21 cellular contexts compared by ENCODE assay signal in the genomic region with DNA sequence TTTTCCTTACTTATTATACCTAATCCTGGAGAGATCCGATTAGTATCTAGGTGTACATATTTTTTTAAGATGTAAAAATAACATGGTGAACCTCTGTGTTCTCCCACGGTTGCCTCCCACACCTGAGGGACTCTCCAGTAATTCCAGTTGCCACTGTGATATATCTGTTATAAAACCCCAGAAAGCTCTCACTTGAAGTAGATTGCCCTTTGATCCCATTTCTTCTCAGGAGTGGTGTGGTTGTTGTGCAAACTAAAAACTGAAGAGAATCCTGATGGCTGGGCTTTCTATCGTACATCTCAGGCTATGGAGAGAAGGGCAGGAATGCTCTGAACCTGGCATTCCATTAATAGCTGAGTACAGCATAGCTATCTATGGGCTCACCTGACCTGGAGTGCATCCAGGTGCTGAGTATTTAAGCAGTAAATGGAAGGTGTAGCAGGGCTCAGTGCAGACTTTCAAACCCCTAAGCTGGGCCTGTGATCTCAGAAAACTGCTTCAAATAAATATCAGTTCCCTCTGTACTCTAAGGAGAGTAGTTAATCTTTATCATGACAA. TPM values are rescaled to one million over a fixed set of nuclear protein-coding genes. Genes with fewer than 3 reads are reported as not detected.
"Had no signal": no experiment of that assay in that cellular context is flagged by ENCODE, and none has a peak within 500 bp of the region (broad histone marks: within the 10 kb centered on the region; RNA-seq: fewer than 3 reads in every experiment).

No MANE protein-coding gene starts in this region.

- H3K9me3 ChIP-seq: breast epithelium, gastrocnemius medialis, heart left ventricle, psoas muscle, thyroid gland had no signal

- H3K27ac ChIP-seq: breast epithelium, epithelial cell of prostate, heart left ventricle, psoas muscle, thyroid gland had no signal

- H3K4me3 Mint-ChIP-seq: effector memory CD8-positive, alpha-beta T cell; neural crest cell; T-helper 2 cell treated with Interferon-gamma antibody and Interleukin-4, amounts not matched to agents 5 μg/mL and 100 μg/mL, for 36 hours had no signal

- H3K27ac Mint-ChIP-seq: effector memory CD8-positive, alpha-beta T cell; T-helper 2 cell treated with Interferon-gamma antibody and Interleukin-4, amounts not matched to agents 5 μg/mL and 100 μg/mL, for 36 hours had no signal

- DNase-seq: activated CD4-positive, alpha-beta T cell treated with anti-CD3 and anti-CD28 coated beads, Interleukin-2, amount 50 U/mL, for 1 hour; activated naive CD4-positive, alpha-beta T cell treated with Interleukin-2 at 50 U/mL for 16 hours; activated T-cell treated with anti-CD3 and anti-CD28 coated beads for 4 hours; anterior cingulate cortex; dermis blood vessel endothelial cell; effector memory CD8-positive, alpha-beta T cell; gastrocnemius medialis; heart left ventricle; left ventricle myocardium superior; psoas muscle; stimulated activated CD4-positive, alpha-beta T cell treated with anti-CD3 and anti-CD28 coated beads, Interleukin-12 subunit alpha, Interleukin-12 subunit beta, amount 100 ng/mL, for 4 hours; stimulated activated CD4-positive, alpha-beta T cell treated with anti-CD3 and anti-CD28 coated beads, Interleukin-2, amount 100 ng/mL, for 24 hours had no signal

- H3K9me3 Mint-ChIP-seq: effector memory CD8-positive, alpha-beta T cell; neural crest cell; T-helper 2 cell treated with Interferon-gamma antibody and Interleukin-4, amounts not matched to agents 5 μg/mL and 100 μg/mL, for 36 hours had no signal

- H3K4me1 ChIP-seq: breast epithelium, thyroid gland had no signal

- H3K27me3 ChIP-seq: breast epithelium, gastrocnemius medialis, heart left ventricle, thyroid gland had no signal

- H3K36me3 ChIP-seq: breast epithelium, gastrocnemius medialis, heart left ventricle, thyroid gland had no signal

- H3K4me1 Mint-ChIP-seq: neural crest cell had no signal

- H3K4me3 ChIP-seq: breast epithelium, gastrocnemius medialis, heart left ventricle, psoas muscle, thyroid gland had no signal

- ATAC-seq: activated CD4-positive, CD25-positive, alpha-beta regulatory T cell treated with anti-CD3 and anti-CD28 coated beads, Interleukin-2, amount 50 U/mL, for 24 hours; effector memory CD8-positive, alpha-beta T cell; gastrocnemius medialis; heart left ventricle; left ventricle myocardium superior; psoas muscle had no signal

RNA-seq across cellular contexts. Expression of a gene that starts 40.9 kb away (rescaled TPM):
- total RNA-seq: breast epithelium, cerebellum, dermis blood vessel endothelial cell, fibroblast of lung, left ventricle myocardium superior, osteoblast, thyroid gland had no signal
- polyA plus RNA-seq: fibroblast of lung had no signal
